In genomic region chr19:5077209-5077515, GRCh38 we compare ENCODE assay signal across 2 cellular contexts.
TF ChIP-seq lines count a peak whose summit lies in the region.

No MANE protein-coding gene starts in this region.

TF ChIP-seq in HepG2, 621 proteins besides CTCF, POLR2A, EP300 and RAD21 (continues in another document):
- no peak for TF ChIP-seq ZNF335 (CRISPR knock-in tag; IDR thresholded peaks at IDR 0.05)
- TF ChIP-seq NCOA5 (CRISPR knock-in tag; IDR thresholded peaks at IDR 0.05): no peak
- TF ChIP-seq IKZF5 (CRISPR knock-in tag; IDR thresholded peaks at IDR 0.05): no peak
- no peak for TF ChIP-seq CEBPZ (IDR thresholded peaks at IDR 0.05; ENCODE audit: low read length)
- no peak for TF ChIP-seq ZNF639 (CRISPR knock-in tag; conservative IDR thresholded peaks at IDR 0.05)
- no peak for TF ChIP-seq MLXIP (CRISPR knock-in tag; IDR thresholded peaks at IDR 0.05; ENCODE audit: borderline replicate concordance)
- TF ChIP-seq ETV6 (CRISPR knock-in tag; conservative IDR thresholded peaks at IDR 0.05): no peak
- TF ChIP-seq THRA (CRISPR knock-in tag; IDR thresholded peaks at IDR 0.05; ENCODE audit: borderline replicate concordance): no peak
- no peak for TF ChIP-seq MXD1 (CRISPR knock-in tag; IDR thresholded peaks at IDR 0.05)
- no peak for TF ChIP-seq HMG20B (CRISPR knock-in tag; conservative IDR thresholded peaks at IDR 0.05)
- TF ChIP-seq ZMAT3 (CRISPR knock-in tag; conservative IDR thresholded peaks at IDR 0.05): no peak
- no peak for TF ChIP-seq BATF2 (CRISPR knock-in tag; IDR thresholded peaks at IDR 0.05)
- TF ChIP-seq ZBTB21 (CRISPR knock-in tag; IDR thresholded peaks at IDR 0.05): no peak

TF ChIP-seq in IMR-90, 13 proteins besides CTCF, POLR2A, EP300 and RAD21:
- TF ChIP-seq CHD1 (IDR thresholded peaks at IDR 0.05; ENCODE audit: low read depth, low read length) (no peak), MXI1 (IDR thresholded peaks at IDR 0.05; ENCODE audit: borderline replicate concordance, low read depth, low read length) (no peak), NFE2L2 (IDR thresholded peaks at IDR 0.05; ENCODE audit: low read depth, low read length) (no peak), USF2 (IDR thresholded peaks at IDR 0.05; ENCODE audit: low read depth, low read length) (no peak), RFX5 (IDR thresholded peaks at IDR 0.05; ENCODE audit: low read depth, low read length) (no peak), CEBPB (IDR thresholded peaks at IDR 0.05; ENCODE audit: low read depth, low read length) (no peak), SMC3 (IDR thresholded peaks at IDR 0.05; ENCODE audit: low read depth, low read length) (no peak), RCOR1 (IDR thresholded peaks at IDR 0.05; ENCODE audit: insufficient replicate concordance, low read length) (no peak), MAFK (IDR thresholded peaks at IDR 0.05; ENCODE audit: low read depth, low read length) (no peak), FOS (IDR thresholded peaks at IDR 0.05; ENCODE audit: low read depth, low read length) (no peak), BHLHE40 (IDR thresholded peaks at IDR 0.05; ENCODE audit: low read depth, low read length) (no peak), MAZ (IDR thresholded peaks at IDR 0.05; ENCODE audit: borderline replicate concordance, low read depth, low read length) (no peak), ELK1 (IDR thresholded peaks at IDR 0.05; ENCODE audit: borderline replicate concordance, low read depth, low read length) (no peak)
